ENCODE assay signal across 28 cellular contexts in the genomic region with DNA sequence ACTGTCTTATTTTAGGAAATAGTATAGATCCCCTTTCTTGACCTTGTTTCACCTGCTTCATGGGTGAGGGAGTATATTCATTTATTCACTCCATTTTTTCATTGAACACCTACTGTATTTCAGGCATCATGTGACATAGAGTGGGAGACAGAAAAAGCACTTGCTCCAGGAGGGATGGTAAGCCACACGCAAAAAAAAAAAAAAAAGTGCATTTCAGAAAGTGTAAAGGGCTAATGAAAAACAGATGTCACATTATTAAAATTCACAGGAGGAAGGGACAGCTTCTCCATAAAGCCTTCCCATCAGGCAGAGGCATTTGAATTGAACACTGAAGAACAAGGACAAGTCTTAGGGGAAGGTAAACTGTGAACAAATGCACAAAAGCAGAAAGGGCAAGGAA. TPM values are rescaled to one million over a fixed set of nuclear protein-coding genes. Genes with fewer than 3 reads are reported as not detected.
"Had no signal": no experiment of that assay in that cellular context is flagged by ENCODE, and none has a peak within 500 bp of the region (broad histone marks: within the 10 kb centered on the region; RNA-seq: fewer than 3 reads in every experiment).

No MANE protein-coding gene starts in this region.

- H3K9me3 Mint-ChIP-seq: nephron; neural progenitor cell; stimulated activated memory B cell treated with anti-CD40 and anti-IgM and Interleukin-4, amounts not matched to agents 10 μg/mL and 1 μg/mL and 100 μg/mL, for 72 hours; type B pancreatic cell had no signal

- H3K4me3 ChIP-seq: coronary artery, esophagus muscularis mucosa, heart right ventricle, left lung, neural progenitor cell, sigmoid colon, spleen, testis, tibial artery had no signal

- H3K4me2 ChIP-seq: neural progenitor cell had no signal

- H3K4me1 Mint-ChIP-seq: naive thymus-derived CD4-positive, alpha-beta T cell; stimulated activated memory B cell treated with anti-CD40 and anti-IgM and Interleukin-4, amounts not matched to agents 10 μg/mL and 1 μg/mL and 100 μg/mL, for 72 hours had no signal

- H3K27ac Mint-ChIP-seq: naive thymus-derived CD4-positive, alpha-beta T cell; nephron; neural progenitor cell; progenitor cell of endocrine pancreas; stimulated activated memory B cell treated with anti-CD40 and anti-IgM and Interleukin-4, amounts not matched to agents 10 μg/mL and 1 μg/mL and 100 μg/mL, for 72 hours; type B pancreatic cell had no signal

- H3K4me3 Mint-ChIP-seq: naive thymus-derived CD4-positive, alpha-beta T cell; nephron; neural progenitor cell; stimulated activated memory B cell treated with anti-CD40 and anti-IgM and Interleukin-4, amounts not matched to agents 10 μg/mL and 1 μg/mL and 100 μg/mL, for 72 hours; type B pancreatic cell had no signal

- H3K9me3 ChIP-seq: esophagus muscularis mucosa, left lung, sigmoid colon, spleen, testis, tibial artery had no signal

- H3K27me3 ChIP-seq: testis had no signal

- H3K36me3 ChIP-seq: esophagus muscularis mucosa, heart right ventricle, left lung, neural progenitor cell, sigmoid colon, spleen, tibial artery had no signal

- H3K27me3 Mint-ChIP-seq: stimulated activated memory B cell treated with anti-CD40 and anti-IgM and Interleukin-4, amounts not matched to agents 10 μg/mL and 1 μg/mL and 100 μg/mL, for 72 hours had no signal

- H3K79me2 ChIP-seq: parathyroid adenoma had no signal

- H3K4me1 ChIP-seq: esophagus muscularis mucosa, heart right ventricle, left lung, parathyroid adenoma, sigmoid colon, testis, tibial artery had no signal

- ATAC-seq: heart right ventricle; left lung; naive thymus-derived CD4-positive, alpha-beta T cell; stimulated activated memory B cell treated with anti-CD40 and anti-IgM and Interleukin-4, amounts not matched to agents 10 μg/mL and 1 μg/mL and 100 μg/mL, for 72 hours; stimulated activated naive CD8-positive, alpha-beta T cell treated with anti-CD3 and anti-CD28 coated beads, Interleukin-15, Interleukin-2, amounts not matched to agents 100 U/mL and 50 U/mL, for 24 hours had no signal

- H3K27ac ChIP-seq: coronary artery, esophagus muscularis mucosa, heart right ventricle, left lung, neural progenitor cell, parathyroid adenoma, sigmoid colon, spleen, testis, tibial artery had no signal

- H3K36me3 Mint-ChIP-seq: naive thymus-derived CD4-positive, alpha-beta T cell; neural progenitor cell; stimulated activated memory B cell treated with anti-CD40 and anti-IgM and Interleukin-4, amounts not matched to agents 10 μg/mL and 1 μg/mL and 100 μg/mL, for 72 hours; type B pancreatic cell had no signal

- H2AFZ ChIP-seq: neural progenitor cell, parathyroid adenoma had no signal

- DNase-seq: dermis blood vessel endothelial cell; effector memory CD4-positive, alpha-beta T cell; foreskin melanocyte; glutamatergic neuron; heart right ventricle; hippocampal formation; left cardiac atrium; left lung; mesenchymal stem cell; midbrain; naive thymus-derived CD4-positive, alpha-beta T cell; right cardiac atrium; sigmoid colon; spleen; stimulated activated CD4-positive, alpha-beta T cell treated with anti-CD3 and anti-CD28 coated beads, Interleukin-4, amount 100 ng/mL, for 4 hours; stimulated activated naive CD8-positive, alpha-beta T cell treated with anti-CD3 and anti-CD28 coated beads, Interleukin-15, Interleukin-2, amounts not matched to agents 100 U/mL and 50 U/mL, for 24 hours; substantia nigra; testis; tibial artery had no signal

- H3K9ac ChIP-seq: neural progenitor cell, parathyroid adenoma had no signal

RNA-seq across cellular contexts. Expression of gene SLC8A3, which starts 7.5 kb away (rescaled TPM):
- total RNA-seq: endothelial cell of umbilical vein had no signal
- polyA plus RNA-seq: endothelial cell of umbilical vein; naive thymus-derived CD4-positive, alpha-beta T cell; spleen had no signal
